Comparison of ENCODE assay signal across 19 cellular contexts in the genomic region with DNA sequence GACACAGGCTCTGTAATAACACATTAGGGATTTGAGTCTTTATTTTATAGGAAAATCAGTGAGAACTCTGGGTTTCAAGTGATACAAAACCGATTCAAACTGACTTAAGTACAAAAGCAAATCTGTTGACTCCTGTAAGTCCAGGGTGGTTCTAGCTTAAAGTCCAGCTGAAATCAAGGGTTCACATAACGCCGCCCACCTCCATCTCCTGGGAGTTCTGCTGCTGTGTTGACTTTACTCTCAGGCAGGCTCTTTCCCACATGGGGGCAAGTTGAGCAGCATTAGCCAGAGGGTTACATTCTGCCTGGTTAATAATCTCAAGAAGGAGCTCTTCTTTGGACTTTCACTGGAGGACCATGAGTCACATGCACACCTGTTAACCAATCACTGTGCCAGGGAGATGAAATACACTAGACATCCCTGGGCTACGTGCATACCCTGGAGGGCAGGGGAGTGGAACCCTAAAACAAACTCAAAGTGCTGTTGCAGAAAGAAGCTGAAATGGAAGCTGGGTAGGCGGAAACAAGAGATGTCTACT. TPM values are rescaled to one million over a fixed set of nuclear protein-coding genes. Genes with fewer than 3 reads are reported as not detected.
"Had no signal": no experiment of that assay in that cellular context is flagged by ENCODE, and none has a peak within 500 bp of the region (broad histone marks: within the 10 kb centered on the region; RNA-seq: fewer than 3 reads in every experiment).

No MANE protein-coding gene starts in this region.

- H3K27ac ChIP-seq: left ventricle myocardium inferior, spleen had no signal

- DNase-seq: activated CD4-positive, alpha-beta T cell treated with anti-CD3 and anti-CD28 coated beads, Interleukin-2, amount 10 ng/mL, durations not matched to agents 24 days and 14 days; activated CD4-positive, CD25-positive, alpha-beta regulatory T cell; activated CD8-positive, alpha-beta memory T cell treated with anti-CD3 and anti-CD28 coated beads for 24 hours; activated naive CD8-positive, alpha-beta T cell treated with anti-CD3 and anti-CD28 coated beads, Interleukin-2, amount 10 ng/mL, durations not matched to agents 7 days and 5 days; aorta; islet precursor cell; left ventricle myocardium inferior; mesenchymal stem cell; occipital lobe; right cardiac atrium; spleen; stimulated activated naive CD8-positive, alpha-beta T cell treated with anti-CD3 and anti-CD28 coated beads, Interleukin-15, amount 100 ng/mL, for 72 hours had no signal

- H3K4me3 Mint-ChIP-seq: activated CD4-positive, alpha-beta T cell treated with anti-CD3 and anti-CD28 coated beads, Interleukin-2, amount 10 ng/mL, durations not matched to agents 24 days and 14 days; activated naive CD8-positive, alpha-beta T cell treated with anti-CD3 and anti-CD28 coated beads, Interleukin-2, amount 10 ng/mL, durations not matched to agents 7 days and 5 days; activated T-helper 1 cell treated with anti-CD3 and anti-CD28 coated beads, Interleukin-12 subunit alpha, Interleukin-12 subunit beta, Interleukin-2, Interleukin-4 antibody, amounts not matched to agents 30 ng/mL and 10 ng/mL and 1 ng/mL, durations not matched to agents 14 hours and 24 hours and 36 hours; natural killer cell treated with Interleukin-12 subunit alpha and Interleukin-12 subunit beta and Interleukin-15 and Interleukin-18, amount 100 ng/mL, for 72 hours; stimulated activated naive CD8-positive, alpha-beta T cell treated with anti-CD3 and anti-CD28 coated beads, Interleukin-15, amount 100 ng/mL, for 72 hours had no signal

- H3K27me3 Mint-ChIP-seq: progenitor cell of endocrine pancreas; stimulated activated naive CD8-positive, alpha-beta T cell treated with anti-CD3 and anti-CD28 coated beads, Interleukin-15, amount 100 ng/mL, for 72 hours had no signal

- H3K4me3 ChIP-seq: left ventricle myocardium inferior, spleen had no signal

- H3K36me3 Mint-ChIP-seq: activated naive CD8-positive, alpha-beta T cell treated with anti-CD3 and anti-CD28 coated beads, Interleukin-2, amount 10 ng/mL, durations not matched to agents 7 days and 5 days; natural killer cell treated with Interleukin-12 subunit alpha and Interleukin-12 subunit beta and Interleukin-15 and Interleukin-18, amount 100 ng/mL, for 72 hours had no signal

- H3K27ac Mint-ChIP-seq: activated CD4-positive, alpha-beta T cell treated with anti-CD3 and anti-CD28 coated beads, Interleukin-2, amount 10 ng/mL, durations not matched to agents 24 days and 14 days; activated naive CD8-positive, alpha-beta T cell treated with anti-CD3 and anti-CD28 coated beads, Interleukin-2, amount 10 ng/mL, durations not matched to agents 7 days and 5 days; activated T-helper 1 cell treated with anti-CD3 and anti-CD28 coated beads, Interleukin-12 subunit alpha, Interleukin-12 subunit beta, Interleukin-2, Interleukin-4 antibody, amounts not matched to agents 30 ng/mL and 10 ng/mL and 1 ng/mL, durations not matched to agents 14 hours and 24 hours and 36 hours; natural killer cell treated with Interleukin-12 subunit alpha and Interleukin-12 subunit beta and Interleukin-15 and Interleukin-18, amount 100 ng/mL, for 72 hours; progenitor cell of endocrine pancreas; stimulated activated naive CD8-positive, alpha-beta T cell treated with anti-CD3 and anti-CD28 coated beads, Interleukin-15, amount 100 ng/mL, for 72 hours had no signal

- ATAC-seq: natural killer cell treated with Interleukin-12 subunit alpha and Interleukin-12 subunit beta and Interleukin-15 and Interleukin-18, amount 100 ng/mL, for 72 hours; right cardiac atrium; stimulated activated naive CD8-positive, alpha-beta T cell treated with anti-CD3 and anti-CD28 coated beads, Interleukin-15, amount 100 ng/mL, for 72 hours had no signal

- H3K27me3 ChIP-seq: spleen had no signal

- H3K9me3 Mint-ChIP-seq: activated CD4-positive, alpha-beta T cell treated with anti-CD3 and anti-CD28 coated beads, Interleukin-2, amount 10 ng/mL, durations not matched to agents 24 days and 14 days; activated naive CD8-positive, alpha-beta T cell treated with anti-CD3 and anti-CD28 coated beads, Interleukin-2, amount 10 ng/mL, durations not matched to agents 7 days and 5 days; activated T-helper 1 cell treated with anti-CD3 and anti-CD28 coated beads, Interleukin-12 subunit alpha, Interleukin-12 subunit beta, Interleukin-2, Interleukin-4 antibody, amounts not matched to agents 30 ng/mL and 10 ng/mL and 1 ng/mL, durations not matched to agents 14 hours and 24 hours and 36 hours; natural killer cell treated with Interleukin-12 subunit alpha and Interleukin-12 subunit beta and Interleukin-15 and Interleukin-18, amount 100 ng/mL, for 72 hours; stimulated activated naive CD8-positive, alpha-beta T cell treated with anti-CD3 and anti-CD28 coated beads, Interleukin-15, amount 100 ng/mL, for 72 hours had no signal

- FAIRE-seq: bronchial epithelial cell, endometrium had no signal

- H3K9me3 ChIP-seq: left ventricle myocardium inferior, spleen had no signal

- H3K36me3 ChIP-seq: left ventricle myocardium inferior, spleen had no signal

- H3K4me1 Mint-ChIP-seq: activated CD4-positive, alpha-beta T cell treated with anti-CD3 and anti-CD28 coated beads, Interleukin-2, amount 10 ng/mL, durations not matched to agents 24 days and 14 days; activated naive CD8-positive, alpha-beta T cell treated with anti-CD3 and anti-CD28 coated beads, Interleukin-2, amount 10 ng/mL, durations not matched to agents 7 days and 5 days; stimulated activated naive CD8-positive, alpha-beta T cell treated with anti-CD3 and anti-CD28 coated beads, Interleukin-15, amount 100 ng/mL, for 72 hours had no signal

- H3K4me1 ChIP-seq: left ventricle myocardium inferior, spleen had no signal

RNA-seq across cellular contexts. Expression of a gene that starts 34.8 kb away (rescaled TPM):
- total RNA-seq: activated CD4-positive, alpha-beta T cell treated with anti-CD3 and anti-CD28 coated beads, Interleukin-2, amount 10 ng/mL, durations not matched to agents 24 days and 14 days; activated naive CD8-positive, alpha-beta T cell treated with anti-CD3 and anti-CD28 coated beads, Interleukin-2, amount 10 ng/mL, durations not matched to agents 7 days and 5 days; activated T-helper 1 cell treated with anti-CD3 and anti-CD28 coated beads, Interleukin-12 subunit alpha, Interleukin-12 subunit beta, Interleukin-2, Interleukin-4 antibody, amounts not matched to agents 30 ng/mL and 10 ng/mL and 1 ng/mL, durations not matched to agents 14 hours and 24 hours and 36 hours; bronchial epithelial cell; chondrocyte; left ventricle myocardium inferior; occipital lobe; right cardiac atrium; ureter had no signal
- polyA plus RNA-seq: aorta, right cardiac atrium had no signal
